ENCODE assay signal across 9 cellular contexts in genomic region chr7:155374276-155375252, GRCh38.
DNase-seq lines count a peak whose midpoint lies in the region; ATAC-seq and TF ChIP-seq lines count a peak whose summit lies in the region.
"Had no signal": no experiment of that assay in that cellular context is flagged by ENCODE, and none has a peak within 500 bp of the region (broad histone marks: within the 10 kb centered on the region; RNA-seq: fewer than 3 reads in every experiment).

No MANE protein-coding gene starts in this region.

- intact Hi-C loops in tibial artery (cut with DNase I; ENCODE audit: low total_unique reads) = no loop called here

- ATAC-seq in activated naive CD8-positive, alpha-beta T cell treated with anti-CD3 and anti-CD28 coated beads, Interleukin-2, amount 10 ng/mL, durations not matched to agents 7 days and 5 days (ENCODE audit: low read depth) = no peak
- peak in 1 of 2 donors; percentile 13 for ATAC-seq in naive B cell (ENCODE audit: low read depth in 2 of 2)
- ATAC-seq in GM21619 (IDR thresholded peaks at IDR 0.05; ENCODE audit: unreplicated experiment) = no peak

- DNase-seq in activated naive CD4-positive, alpha-beta T cell treated with anti-CD3 and anti-CD28 coated beads, Interleukin-2, amount 10 ng/mL, durations not matched to agents 7 days and 5 days = no peak
- no peak for DNase-seq in activated naive CD4-positive, alpha-beta T cell treated with Interleukin-2 at 50 U/mL for 16 hours
- peak; percentile 41 for DNase-seq in activated naive CD8-positive, alpha-beta T cell treated with anti-CD3 and anti-CD28 coated beads, Interleukin-2, amount 10 ng/mL, durations not matched to agents 7 days and 5 days
- DNase-seq in naive B cell (no peak), tibial artery (no peak), C1 segment of cervical spinal cord (lab: John Stamatoyannopoulos, UW) (no peak), cerebellum (ENCODE audit: low spot score) (no peak)
- DNase-seq: adrenal gland had no signal

- H3K36me3 Mint-ChIP-seq in activated naive CD4-positive, alpha-beta T cell treated with anti-CD3 and anti-CD28 coated beads, Interleukin-2, amount 10 ng/mL, durations not matched to agents 7 days and 5 days = no peaks in the 10 kb centered on the region
- H3K36me3 Mint-ChIP-seq in activated naive CD8-positive, alpha-beta T cell treated with anti-CD3 and anti-CD28 coated beads, Interleukin-2, amount 10 ng/mL, durations not matched to agents 7 days and 5 days = no peaks in the 10 kb centered on the region
- peaks cover 0 to 7% of the 10 kb centered on the region in 2 donors for H3K36me3 Mint-ChIP-seq in naive B cell

- H3K27me3 ChIP-seq in tibial artery = peaks cover 0 to 100% of the 10 kb centered on the region in 2 donors

- H3K27ac Mint-ChIP-seq in activated naive CD4-positive, alpha-beta T cell treated with anti-CD3 and anti-CD28 coated beads, Interleukin-2, amount 10 ng/mL, durations not matched to agents 7 days and 5 days = peak overlapping the region; percentile 73
- no peak overlapping the region for H3K27ac Mint-ChIP-seq in activated naive CD8-positive, alpha-beta T cell treated with anti-CD3 and anti-CD28 coated beads, Interleukin-2, amount 10 ng/mL, durations not matched to agents 7 days and 5 days
- peak overlapping the region in 2 of 6 donors; percentile 67 to 76 for H3K27ac Mint-ChIP-seq in naive B cell

- CTCF ChIA-PET in activated naive CD4-positive, alpha-beta T cell treated with anti-CD3 and anti-CD28 coated beads, Interleukin-2, amount 10 ng/mL, durations not matched to agents 7 days and 5 days (lab: Charles Lee) = no interaction called here

- POLR2A ChIA-PET in activated naive CD8-positive, alpha-beta T cell treated with anti-CD3 and anti-CD28 coated beads, Interleukin-2, amount 10 ng/mL, durations not matched to agents 7 days and 5 days (lab: Charles Lee) = no interaction called here

- peaks cover 98% of the 10 kb centered on the region for H3K27me3 Mint-ChIP-seq in activated naive CD4-positive, alpha-beta T cell treated with anti-CD3 and anti-CD28 coated beads, Interleukin-2, amount 10 ng/mL, durations not matched to agents 7 days and 5 days
- peaks cover 85% of the 10 kb centered on the region for H3K27me3 Mint-ChIP-seq in activated naive CD8-positive, alpha-beta T cell treated with anti-CD3 and anti-CD28 coated beads, Interleukin-2, amount 10 ng/mL, durations not matched to agents 7 days and 5 days
- H3K27me3 Mint-ChIP-seq in naive B cell = peaks cover 73 to 95% (median 79%) of the 10 kb centered on the region in 3 donors

- peak overlapping the region; percentile 18 to 45 for H3K4me3 ChIP-seq in tibial artery

- no peak overlapping the region for H3K27ac ChIP-seq in tibial artery
- H3K27ac ChIP-seq: adrenal gland had no signal

- TF ChIP-seq CTCF in tibial artery (IDR thresholded peaks at IDR 0.05) = no peak

- peaks cover 0 to 58% (median 51%) of the 10 kb centered on the region in 4 donors for H3K4me1 ChIP-seq in tibial artery

- H3K9me3 ChIP-seq in tibial artery = no peaks in the 10 kb centered on the region
- H3K9me3 ChIP-seq: adrenal gland had no signal

- H3K4me3 Mint-ChIP-seq in activated naive CD4-positive, alpha-beta T cell treated with anti-CD3 and anti-CD28 coated beads, Interleukin-2, amount 10 ng/mL, durations not matched to agents 7 days and 5 days = peak overlapping the region; percentile 15
- peak overlapping the region; percentile 11 for H3K4me3 Mint-ChIP-seq in activated naive CD8-positive, alpha-beta T cell treated with anti-CD3 and anti-CD28 coated beads, Interleukin-2, amount 10 ng/mL, durations not matched to agents 7 days and 5 days
- H3K4me3 Mint-ChIP-seq in naive B cell = peak overlapping the region; percentile 80 to 95 (median 90)

- no peaks in the 10 kb centered on the region for H3K9me3 Mint-ChIP-seq in activated naive CD4-positive, alpha-beta T cell treated with anti-CD3 and anti-CD28 coated beads, Interleukin-2, amount 10 ng/mL, durations not matched to agents 7 days and 5 days
- H3K9me3 Mint-ChIP-seq in activated naive CD8-positive, alpha-beta T cell treated with anti-CD3 and anti-CD28 coated beads, Interleukin-2, amount 10 ng/mL, durations not matched to agents 7 days and 5 days = no peaks in the 10 kb centered on the region
- peaks cover 0 to 7% (median 0%) of the 10 kb centered on the region in 7 donors for H3K9me3 Mint-ChIP-seq in naive B cell

- no peaks in the 10 kb centered on the region for H3K36me3 ChIP-seq in tibial artery
- H3K36me3 ChIP-seq: adrenal gland had no signal

- peaks cover 32% of the 10 kb centered on the region for H3K4me1 Mint-ChIP-seq in activated naive CD4-positive, alpha-beta T cell treated with anti-CD3 and anti-CD28 coated beads, Interleukin-2, amount 10 ng/mL, durations not matched to agents 7 days and 5 days
- H3K4me1 Mint-ChIP-seq in activated naive CD8-positive, alpha-beta T cell treated with anti-CD3 and anti-CD28 coated beads, Interleukin-2, amount 10 ng/mL, durations not matched to agents 7 days and 5 days = peaks cover 26% of the 10 kb centered on the region
- H3K4me1 Mint-ChIP-seq in naive B cell = peaks cover 37 to 60% (median 50%) of the 10 kb centered on the region in 3 donors

Comparison
In these comparisons a context has a peak if more than half of its experiments do, and no peak if none do; other contexts are left out.
1. H3K4me3 Mint-ChIP-seq: peak in every context shown above with its lines; median percentile 90 in naive B cell; 15 in activated naive CD4-positive, alpha-beta T cell treated with anti-CD3 and anti-CD28 coated beads, Interleukin-2, amount 10 ng/mL, durations not matched to agents 7 days and 5 days; 11 in activated naive CD8-positive, alpha-beta T cell treated with anti-CD3 and anti-CD28 coated beads, Interleukin-2, amount 10 ng/mL, durations not matched to agents 7 days and 5 days.